ENCODE assay signal across 23 cellular contexts in the genomic region with DNA sequence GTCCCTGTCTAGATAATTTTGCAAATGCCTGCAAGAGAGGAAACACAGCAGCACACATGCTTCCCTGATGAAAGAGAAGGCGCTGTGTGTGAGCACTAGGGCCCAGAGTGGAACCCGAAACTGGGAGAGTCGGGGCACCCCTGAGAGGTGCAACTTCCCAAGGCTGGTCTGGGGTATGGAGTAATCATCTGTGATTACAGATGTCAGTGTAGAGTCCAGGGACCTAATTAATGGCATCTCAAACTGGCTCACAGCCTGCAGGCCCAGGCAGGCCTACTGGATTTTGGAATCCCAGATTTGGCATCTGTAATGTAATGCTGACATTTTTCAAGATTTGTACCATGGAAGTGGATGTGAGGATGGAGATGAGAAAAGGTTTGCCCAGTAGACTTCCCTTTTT. TPM values are rescaled to one million over a fixed set of nuclear protein-coding genes. Genes with fewer than 3 reads are reported as not detected.
DNase-seq lines count a peak whose midpoint lies in the region; ATAC-seq and TF ChIP-seq lines count a peak whose summit lies in the region.
"Had no signal": no experiment of that assay in that cellular context is flagged by ENCODE, and none has a peak within 500 bp of the region (broad histone marks: within the 10 kb centered on the region; RNA-seq: fewer than 3 reads in every experiment).

No MANE protein-coding gene starts in this region.

- DNase-seq in DMS 273 (lab: John Stamatoyannopoulos, UW; ENCODE audit: unreplicated experiment) = peak; percentile 37
- no peak for DNase-seq in DMS 273 treated with DMSO at 0.1 percent for 48 hours (lab: John Stamatoyannopoulos, UW)
- peak; percentile 2 for DNase-seq in DMS79 (lab: John Stamatoyannopoulos, UW)
- DNase-seq in NCI-H69 (lab: John Stamatoyannopoulos, UW) = peak; percentile 5
- DNase-seq in chondrocyte (ENCODE audit: low spot score) = no peak
- no peak for DNase-seq in NCI-H748 (lab: John Stamatoyannopoulos, UW; ENCODE audit: unreplicated experiment)
- DNase-seq: Caco-2; CD8-positive, alpha-beta T cell; NCI-H1048; NCI-H1436; NCI-H187 treated with DMSO at 0.1 percent for 48 hours; NCI-H446 treated with DMSO at 0.1 percent for 48 hours; NCI-H526; OCI-M1; Peyer's patch; SJCRH30; T-helper 1 cell had no signal

- ATAC-seq in esophagus mucosa (peak; percentile 79), GM18858 (IDR thresholded peaks at IDR 0.05; ENCODE audit: unreplicated experiment) (no peak)
- ATAC-seq: CD8-positive, alpha-beta T cell; HCT116 had no signal

- no peak for TF ChIP-seq CTCF in chondrocyte (IDR thresholded peaks at IDR 0.05)

- H3K4me3 Mint-ChIP-seq in chondrocyte (ENCODE audit: unreplicated experiment) = no peak overlapping the region
- H3K4me3 Mint-ChIP-seq: B cell; CD8-positive, alpha-beta T cell; IgD-negative memory B cell had no signal

- H3K36me3 Mint-ChIP-seq in chondrocyte (ENCODE audit: low read depth) = no peaks in the 10 kb centered on the region
- H3K36me3 Mint-ChIP-seq: CD8-positive, alpha-beta T cell; IgD-negative memory B cell had no signal

- H3K9me3 Mint-ChIP-seq in chondrocyte (ENCODE audit: low read depth) = no peaks in the 10 kb centered on the region
- H3K9me3 Mint-ChIP-seq: CD8-positive, alpha-beta T cell had no signal

- H3K4me1 Mint-ChIP-seq in chondrocyte (ENCODE audit: low read depth) = peaks cover 14% of the 10 kb centered on the region
- H3K4me1 Mint-ChIP-seq: B cell, IgD-negative memory B cell had no signal

- H3K27ac Mint-ChIP-seq in chondrocyte (ENCODE audit: unreplicated experiment) = no peak overlapping the region
- H3K27ac Mint-ChIP-seq: B cell; CD8-positive, alpha-beta T cell; IgD-negative memory B cell had no signal

- no peaks in the 10 kb centered on the region for H3K27me3 Mint-ChIP-seq in chondrocyte (ENCODE audit: low read depth)
- H3K27me3 Mint-ChIP-seq: B cell had no signal

RNA-seq across cellular contexts. Expression of a gene that starts 29.4 kb away (rescaled TPM):
- not detected for total RNA-seq in esophagus mucosa
- not detected in 3 replicates for total RNA-seq in chondrocyte
- total RNA-seq: B cell; Caco-2; CD8-positive, alpha-beta T cell; H4; Peyer's patch; SJCRH30 had no signal

Comparison
In these comparisons a context has a peak if more than half of its experiments do, and no peak if none do; other contexts are left out.
1. DNase-seq: peak in DMS 273 (single experiment), DMS79 (single experiment) and NCI-H69 (single experiment); none in DMS 273 treated with DMSO at 0.1 percent for 48 hours (single experiment), chondrocyte (single experiment) and NCI-H748 (single experiment).